In the genomic region with DNA sequence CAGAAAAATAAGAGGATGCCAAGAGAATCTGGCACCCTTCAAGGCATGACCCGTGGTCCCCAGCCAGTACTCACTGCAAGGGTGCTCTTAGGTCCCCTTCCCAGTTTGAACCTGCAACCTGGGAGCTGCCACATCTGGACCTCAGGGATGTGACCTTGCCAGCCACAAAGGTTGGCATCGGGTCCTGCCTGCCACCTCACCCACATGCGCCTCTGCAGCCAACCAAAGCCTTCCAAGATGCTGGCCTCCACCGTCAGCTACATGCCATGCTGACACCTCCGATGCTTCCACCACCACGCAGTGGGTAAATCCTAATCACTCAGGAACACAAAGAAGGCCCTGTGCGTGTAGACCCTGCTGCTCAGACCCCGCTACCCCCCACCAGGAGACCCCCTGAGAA, we compare ENCODE assay signal across 15 cellular contexts. TPM values are rescaled to one million over a fixed set of nuclear protein-coding genes. Genes with fewer than 3 reads are reported as not detected.
DNase-seq lines count a peak whose midpoint lies in the region; ATAC-seq and TF ChIP-seq lines count a peak whose summit lies in the region.
"Had no signal": no experiment of that assay in that cellular context is flagged by ENCODE, and none has a peak within 500 bp of the region (broad histone marks: within the 10 kb centered on the region; RNA-seq: fewer than 3 reads in every experiment).

No MANE protein-coding gene starts in this region.

- POLR2A ChIA-PET in SK-N-SH (lab: Yijun Ruan, JAX) (no interaction called here), IMR-90 (lab: Charles Lee; ENCODE audit: unreplicated experiment) (no interaction called here)

- TF ChIP-seq RAD21 in SK-N-SH (IDR thresholded peaks at IDR 0.05; ENCODE audit: low read length), result no peak
- TF ChIP-seq RAD21 in IMR-90 (IDR thresholded peaks at IDR 0.05; ENCODE audit: low read length), result no peak

- H3K27ac Mint-ChIP-seq in effector memory CD8-positive, alpha-beta T cell, result peak overlapping the region; percentile 85 to 96

- H3K4me1 ChIP-seq in SK-N-SH (ENCODE audit: control insufficient read depth in 1 of 2, insufficient read depth in 2 of 2, low read depth in 1 of 2, low read length in 1 of 2) (peaks cover 14 to 39% of the 10 kb centered on the region in 2 experiments; a peak in 2 of 4 replicates), IMR-90 (ENCODE audit: control insufficient read depth, insufficient read depth, low read length) (peaks cover 31% of the 10 kb centered on the region), psoas muscle (peaks cover 85% of the 10 kb centered on the region)

- peak overlapping the region; percentile 37; the same call in 1 of the 2 replicates for H3K4ac ChIP-seq in IMR-90 (ENCODE audit: low read depth, low read length)

- intact Hi-C loops in IMR-90 (cut with micrococcal nuclease) (no loop called here), psoas muscle (cut with DNase I) (no loop called here)

- peak overlapping the region; percentile 43; the same call in 1 of the 2 replicates for H3K14ac ChIP-seq in IMR-90 (replicated peaks; ENCODE audit: low read depth, low read length)

- peaks cover 90% of the 10 kb centered on the region for H3K79me2 ChIP-seq in SK-N-SH (ENCODE audit: insufficient read depth)

- H2AFZ ChIP-seq in SK-N-SH (ENCODE audit: low read depth), result no peak overlapping the region
- no peak overlapping the region for H2AFZ ChIP-seq in IMR-90 (replicated peaks; ENCODE audit: low read length, poor library complexity)

- H3K4me3 ChIP-seq in SK-N-SH (ENCODE audit: low read depth in 2 of 2, low read length in 1 of 2) (no peak overlapping the region), IMR-90 (ENCODE audit: insufficient read depth, low read depth, low read length) (no peak overlapping the region), psoas muscle (no peak overlapping the region)
- H3K4me3 ChIP-seq: cardiac muscle cell had no signal

- DNase-seq in SK-N-SH, result no peak
- DNase-seq in IMR-90, result no peak
- DNase-seq in effector memory CD8-positive, alpha-beta T cell, result no peak
- DNase-seq in psoas muscle, result no peak
- DNase-seq in activated effector memory CD4-positive, alpha-beta T cell treated with anti-CD3 and anti-CD28 coated beads, Interleukin-2, amount 50 U/mL, for 16 hours, result no peak
- DNase-seq in CD1c-positive myeloid dendritic cell (ENCODE audit: extremely low spot score), result no peak
- DNase-seq in NCI-H2029 treated with DMSO at 0.1 percent for 48 hours (lab: John Stamatoyannopoulos, UW), result no peak
- DNase-seq: activated naive CD4-positive, alpha-beta T cell treated with anti-CD3 and anti-CD28 coated beads, Interleukin-2, amount 50 U/mL, for 16 hours; NCI-H2029; NCI-H526 treated with DMSO at 0.1 percent for 48 hours had no signal

- no peak overlapping the region; a peak in 2 of 4 replicates for H4K8ac ChIP-seq in IMR-90 (ENCODE audit: low read depth in 2 of 2, low read length in 2 of 2)

- H2BK120ac ChIP-seq in IMR-90 (ENCODE audit: low read depth, low read length), result no peak overlapping the region

- H3F3A ChIP-seq in SK-N-SH (replicated peaks; ENCODE audit: insufficient read depth), result no peaks in the 10 kb centered on the region

- H3K4me2 ChIP-seq in SK-N-SH, result peak overlapping the region; percentile 60; the same call in 1 of the 2 replicates
- peak overlapping the region; percentile 43 for H3K4me2 ChIP-seq in IMR-90 (ENCODE audit: low read depth, low read length)

- ATAC-seq in SK-N-SH treated with all-trans-retinoic acid at 6 μM for 48 hours (no peak), IMR-90 (ENCODE audit: low read depth) (no peak), psoas muscle (no peak)
- no peak for ATAC-seq in effector memory CD8-positive, alpha-beta T cell (replicated peaks)

- no peak overlapping the region for H2BK5ac ChIP-seq in IMR-90 (ENCODE audit: low read depth, low read length, poor library complexity, severe bottlenecking)

- peak overlapping the region; percentile 11; the same call in 1 of the 2 replicates for H2BK20ac ChIP-seq in IMR-90 (ENCODE audit: low read depth, low read length)

- peaks cover 68 to 80% of the 10 kb centered on the region in 2 donors for H3K4me1 Mint-ChIP-seq in effector memory CD8-positive, alpha-beta T cell (ENCODE audit: low read depth in 2 of 2)

- H3K36me3 Mint-ChIP-seq in effector memory CD8-positive, alpha-beta T cell (ENCODE audit: insufficient read depth), result peaks cover 76% of the 10 kb centered on the region

- no peak for TF ChIP-seq CTCF in SK-N-SH (IDR thresholded peaks at IDR 0.05)
- TF ChIP-seq CTCF in IMR-90 (conservative IDR thresholded peaks at IDR 0.05; ENCODE audit: low read depth, low read length), result no peak
- no peak for TF ChIP-seq CTCF in psoas muscle (IDR thresholded peaks at IDR 0.05)

- H3K9me1 ChIP-seq in IMR-90 (ENCODE audit: insufficient read depth, low read length), result peaks cover 40% of the 10 kb centered on the region

- H4K20me1 ChIP-seq in SK-N-SH (ENCODE audit: insufficient read depth), result peaks cover 74% of the 10 kb centered on the region
- peaks cover 87% of the 10 kb centered on the region for H4K20me1 ChIP-seq in IMR-90 (ENCODE audit: insufficient read depth, low read length)

- in situ Hi-C loops in IMR-90 (cut with MboI; ENCODE audit: low sequenced_read_pairs), result no loop called here

- H2AK5ac ChIP-seq in IMR-90 (ENCODE audit: low read depth, low read length), result peak overlapping the region; percentile 85

- CTCF ChIA-PET in SK-N-SH (lab: Yijun Ruan, JAX) (interaction anchor here (0.8 to 4.7 kb wide), 9 partner anchors 11 to 361 kb away, joined by 3 to 29 read pairs (median 14); partner anchors contain the start of genes ELL and REX1BD), IMR-90 (lab: Yijun Ruan, JAX) (no interaction called here)

- no peak for TF ChIP-seq EP300 in SK-N-SH (IDR thresholded peaks at IDR 0.05; ENCODE audit: borderline replicate concordance in 1 of 2, low read depth in 1 of 2, low read length in 1 of 2)

- H3K23ac ChIP-seq in IMR-90 (ENCODE audit: low read depth, low read length), result no peak overlapping the region

- H3K27me3 ChIP-seq in SK-N-SH (ENCODE audit: insufficient read depth) (no peaks in the 10 kb centered on the region), IMR-90 (ENCODE audit: control insufficient read depth, insufficient read depth, low read length) (no peaks in the 10 kb centered on the region), psoas muscle (ENCODE audit: insufficient read depth in 3 of 3, low read length in 2 of 3) (no peaks in the 10 kb centered on the region)
- H3K27me3 ChIP-seq: cardiac muscle cell had no signal

- TF ChIP-seq POLR2A in IMR-90 (IDR thresholded peaks at IDR 0.05; ENCODE audit: low read depth, low read length), result no peak

- H3K9ac ChIP-seq in SK-N-SH (no peak overlapping the region), IMR-90 (ENCODE audit: low read depth, low read length) (no peak overlapping the region)

- H4K5ac ChIP-seq in IMR-90 (ENCODE audit: low read depth, low read length), result no peak overlapping the region

- no peaks in the 10 kb centered on the region for H3K36me3 ChIP-seq in SK-N-SH (replicated peaks in 1 of 2; ENCODE audit: control insufficient read depth in 1 of 2, insufficient read depth in 2 of 2, low read length in 1 of 2)
- H3K36me3 ChIP-seq in IMR-90 (ENCODE audit: control insufficient read depth, insufficient read depth, low read length), result no peaks in the 10 kb centered on the region
- H3K36me3 ChIP-seq in psoas muscle (ENCODE audit: insufficient read depth in 1 of 2, low read depth in 1 of 2), result no peaks in the 10 kb centered on the region
- H3K36me3 ChIP-seq: cardiac muscle cell had no signal

- H3K18ac ChIP-seq in IMR-90 (ENCODE audit: low read depth, low read length), result no peak overlapping the region

- H2AK9ac ChIP-seq in IMR-90 (replicated peaks; ENCODE audit: low read depth, low read length, poor library complexity), result peak overlapping the region; percentile 2

- peaks cover 36 to 97% of the 10 kb centered on the region in 2 experiments for H3K79me1 ChIP-seq in IMR-90 (ENCODE audit: low read depth in 1 of 2, low read length in 2 of 2)

- 92% methylated on average over 6 of the region's 8 CpGs for WGBS in SK-N-SH (ENCODE audit: low lambda C conversion rate)
- WGBS in IMR-90 (ENCODE audit: extremely low coverage in 2 of 2, insufficient read length in 1 of 2), 2 experiments, result 100% methylated on average over 2 of the region's 8 CpGs; no CpG with 5 or more reads in 1 of the 2 experiments
- 77 to 80% (median 78%) methylated on average over 8 of the region's 8 CpGs for WGBS in psoas muscle, 3 donors

- no peaks in the 10 kb centered on the region for H3K9me3 Mint-ChIP-seq in effector memory CD8-positive, alpha-beta T cell
- H3K9me3 Mint-ChIP-seq: nephron; T-helper 2 cell treated with Interferon-gamma antibody and Interleukin-4, amounts not matched to agents 5 μg/mL and 100 μg/mL, for 36 hours had no signal

- dilution Hi-C loops in IMR-90 (cut with HindIII; ENCODE audit: low sequenced_read_pairs, unreplicated experiment), result no loop called here

- H3K9me3 ChIP-seq in SK-N-SH (no peaks in the 10 kb centered on the region), IMR-90 (ENCODE audit: control insufficient read depth, insufficient read depth, low read length) (no peaks in the 10 kb centered on the region), psoas muscle (no peaks in the 10 kb centered on the region)

- H3K56ac ChIP-seq in IMR-90 (ENCODE audit: extremely low read depth, insufficient read depth, low read length), result no peak overlapping the region

- H2BK15ac ChIP-seq in IMR-90 (ENCODE audit: low read depth, low read length), result no peak overlapping the region

- no peaks in the 10 kb centered on the region for H3K9me2 ChIP-seq in SK-N-SH

- no peak overlapping the region; the same call in 1 of the 2 replicates for H4K91ac ChIP-seq in IMR-90 (ENCODE audit: insufficient read depth, low read depth, low read length)

- BruUV-seq in IMR-90 (replicated peaks; lab: Mats Ljungman, UMichigan), result no TSS peak

- peak overlapping the region; percentile 63 to 74 for H3K4me3 Mint-ChIP-seq in effector memory CD8-positive, alpha-beta T cell
- H3K4me3 Mint-ChIP-seq: T-helper 2 cell treated with Interferon-gamma antibody and Interleukin-4, amounts not matched to agents 5 μg/mL and 100 μg/mL, for 36 hours had no signal

- H3K27ac ChIP-seq in SK-N-SH (ENCODE audit: low read depth in 2 of 2, low read length in 1 of 2), result no peak overlapping the region
- no peak overlapping the region for H3K27ac ChIP-seq in IMR-90 (ENCODE audit: insufficient read depth, low read length)
- peak overlapping the region; percentile 31 for H3K27ac ChIP-seq in psoas muscle
- H3K27ac ChIP-seq: 22Rv1 had no signal

- no peaks in the 10 kb centered on the region for H3K27me3 Mint-ChIP-seq in effector memory CD8-positive, alpha-beta T cell

RNA-seq across cellular contexts. Expression of gene ELL, which starts 35.1 kb away (rescaled TPM):
- polyA plus RNA-seq in SK-N-SH (2012; rRNA removed) (3.6 and 7.4 TPM in 2 replicates), IMR-90 (2012; rRNA removed) (13.1 and 15.0 TPM in 2 replicates), psoas muscle (10 to 100 TPM in 1 of 3 donors, 1 to 10 TPM in 2; 7.5 to 12.3 (median 9.2) TPM)
- 2.6 and 4.0 TPM in 2 replicates for polyA plus RNA-seq in SK-N-SH (2012; cell fraction: cytosol; rRNA removed)
- polyA plus RNA-seq in SK-N-SH (2012; cell fraction: nucleus; rRNA removed), result 13.5 and 16.6 TPM in 2 replicates
- total RNA-seq in IMR-90 (2012; rRNA removed) (6.3 and 6.7 TPM in 2 replicates), psoas muscle (10 to 100 TPM; 17.5 to 40.2 (median 24.9) TPM)
- polyA plus RNA-seq in IMR-90 (2012; cell fraction: cytosol; rRNA removed), result 6.3 and 15.8 TPM in 2 replicates
- polyA plus RNA-seq in IMR-90 (2012; cell fraction: nucleus; rRNA removed; ENCODE audit: low replicate concordance), result 23.8 and 42.6 TPM in 2 replicates

RNA-seq across cellular contexts. Expression of gene ISYNA1, which starts 48.8 kb away (rescaled TPM):
- polyA plus RNA-seq in SK-N-SH (2012; rRNA removed) (48.0 and 49.4 TPM in 2 replicates), IMR-90 (2012; rRNA removed) (24.7 and 29.4 TPM in 2 replicates), psoas muscle (1 to 10 TPM; 6.3 to 8.6 (median 8.0) TPM)
- polyA plus RNA-seq in SK-N-SH (2012; cell fraction: cytosol; rRNA removed), result 10.9 and 17.3 TPM in 2 replicates
- polyA plus RNA-seq in SK-N-SH (2012; cell fraction: nucleus; rRNA removed), result 216 and 280 TPM in 2 replicates
- total RNA-seq in IMR-90 (2012; rRNA removed) (3.4 and 3.9 TPM in 2 replicates), psoas muscle (10 to 100 TPM in 3 of 4 donors, 1 to 10 TPM in 1; 9.8 to 17.0 (median 10.9) TPM)
- polyA plus RNA-seq in IMR-90 (2012; cell fraction: cytosol; rRNA removed), result 12.2 and 29.5 TPM in 2 replicates
- polyA plus RNA-seq in IMR-90 (2012; cell fraction: nucleus; rRNA removed; ENCODE audit: low replicate concordance), result 118 and 248 TPM in 2 replicates

RNA-seq across cellular contexts. Expression of gene FKBP8, which starts 56.6 kb away (rescaled TPM):
- polyA plus RNA-seq in SK-N-SH (2012; rRNA removed), result 227 and 273 TPM in 2 replicates
- polyA plus RNA-seq in SK-N-SH (2012; cell fraction: cytosol; rRNA removed), result 115 and 179 TPM in 2 replicates
- polyA plus RNA-seq in SK-N-SH (2012; cell fraction: nucleus; rRNA removed), result 311 and 413 TPM in 2 replicates
- 134 and 153 TPM in 2 replicates for total RNA-seq in IMR-90 (2012; rRNA removed)
- 289 and 312 TPM in 2 replicates for polyA plus RNA-seq in IMR-90 (2012; rRNA removed)
- polyA plus RNA-seq in IMR-90 (2012; cell fraction: cytosol; rRNA removed), result 290 and 383 TPM in 2 replicates
- 283 and 393 TPM in 2 replicates for polyA plus RNA-seq in IMR-90 (2012; cell fraction: nucleus; rRNA removed; ENCODE audit: low replicate concordance)
- total RNA-seq in psoas muscle, result 100 to 1,000 TPM in 2 of 4 donors, 10 to 100 TPM in 2; 94.4 to 137 (median 113) TPM
- polyA plus RNA-seq in psoas muscle, result 100 to 1,000 TPM in 2 of 3 donors, 10 to 100 TPM in 1; 92.8 to 143 (median 138) TPM
